31 cellular contexts compared by ENCODE assay signal in the genomic region with DNA sequence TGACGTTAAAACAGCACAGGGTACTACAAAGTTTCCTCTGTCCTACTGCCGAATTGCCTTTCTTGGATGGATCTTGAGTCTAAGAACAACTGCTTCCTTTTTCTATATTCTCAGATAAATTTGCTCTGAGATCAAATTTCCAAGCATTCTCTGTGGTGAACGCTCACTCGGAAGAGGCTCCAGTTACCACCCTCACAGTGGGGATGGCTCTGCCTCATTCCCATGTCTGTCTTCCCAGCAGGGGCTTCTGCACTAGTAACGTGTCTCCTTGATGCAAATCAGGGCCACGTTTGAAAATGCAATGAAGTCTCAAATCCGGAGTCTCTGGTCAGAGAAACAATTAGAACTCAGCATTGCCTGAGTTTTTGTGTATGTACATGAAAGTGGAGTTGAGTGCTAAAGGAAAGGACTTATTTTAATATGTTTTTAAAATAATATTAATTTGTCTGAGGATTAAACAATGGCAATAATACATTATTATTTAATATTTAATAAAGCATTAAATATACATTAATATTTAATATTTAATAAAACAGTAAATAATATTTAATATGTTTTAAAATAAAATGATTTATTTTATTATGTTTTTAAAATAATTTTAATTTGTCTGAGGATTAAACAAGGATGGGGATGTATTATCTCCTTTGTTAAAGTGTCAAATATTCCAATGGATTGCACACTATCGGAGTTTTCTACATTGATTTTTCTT.
A peak's percentile ranks its signal among the peaks of the same experiment; 100 is the strongest.
DNase-seq lines count a peak whose midpoint lies in the region; FAIRE-seq and TF ChIP-seq lines count a peak whose summit lies in the region.
"Had no signal": no experiment of that assay in that cellular context is flagged by ENCODE, and none has a peak within 500 bp of the region (broad histone marks: within the 10 kb centered on the region; RNA-seq: fewer than 3 reads in every experiment).

No MANE protein-coding gene starts in this region.

- H3K9ac ChIP-seq in mesenchymal stem cell (ENCODE audit: low read length), result no peak overlapping the region
- H3K9ac ChIP-seq: neural progenitor cell had no signal

- no peaks in the 10 kb centered on the region for H3K27me3 Mint-ChIP-seq in osteocyte (ENCODE audit: unreplicated experiment)
- H3K27me3 Mint-ChIP-seq in activated T-helper 1 cell treated with anti-CD3 and anti-CD28 coated beads, Interleukin-12 subunit alpha, Interleukin-12 subunit beta, Interleukin-2, Interleukin-4 antibody, amounts not matched to agents 30 ng/mL and 10 ng/mL and 1 ng/mL, durations not matched to agents 14 hours and 24 hours and 36 hours (ENCODE audit: insufficient read depth), result no peaks in the 10 kb centered on the region
- H3K27me3 Mint-ChIP-seq: activated CD4-positive, alpha-beta memory T cell treated with anti-CD3 and anti-CD28 coated beads for 36 hours; CD4-positive, alpha-beta memory T cell; stimulated activated naive CD8-positive, alpha-beta T cell treated with anti-CD3 and anti-CD28 coated beads, Interleukin-15, Interleukin-2, amounts not matched to agents 100 ng/mL and 50 ng/mL, for 24 hours had no signal

- peaks cover 22% of the 10 kb centered on the region for H3K4me1 Mint-ChIP-seq in osteocyte (ENCODE audit: unreplicated experiment)
- no peaks in the 10 kb centered on the region for H3K4me1 Mint-ChIP-seq in activated T-helper 1 cell treated with anti-CD3 and anti-CD28 coated beads, Interleukin-12 subunit alpha, Interleukin-12 subunit beta, Interleukin-2, Interleukin-4 antibody, amounts not matched to agents 30 ng/mL and 10 ng/mL and 1 ng/mL, durations not matched to agents 14 hours and 24 hours and 36 hours (ENCODE audit: low read depth)
- H3K4me1 Mint-ChIP-seq: B cell; CD4-positive, alpha-beta memory T cell had no signal

- intact Hi-C loops in activated T-helper 1 cell treated with anti-CD3 and anti-CD28 coated beads, Interleukin-12 subunit alpha, Interleukin-12 subunit beta, Interleukin-2, Interleukin-4 antibody, amounts not matched to agents 30 ng/mL and 10 ng/mL and 1 ng/mL, durations not matched to agents 14 hours and 24 hours and 36 hours (cut with micrococcal nuclease), result no loop called here

- H3K18ac ChIP-seq in mesenchymal stem cell (ENCODE audit: low read depth in 1 of 2, low read length in 2 of 2), result no peak overlapping the region

- no peak overlapping the region for H3K4ac ChIP-seq in mesenchymal stem cell (ENCODE audit: low read depth in 1 of 2, low read length in 2 of 2)

- 89% methylated on average over 8 of the region's 8 CpGs for WGBS in mesenchymal stem cell

- H3K4me1 ChIP-seq in mesenchymal stem cell (ENCODE audit: control insufficient read depth, insufficient read depth, low read depth, low read length), result no peaks in the 10 kb centered on the region
- H3K4me1 ChIP-seq: body of pancreas, neural progenitor cell, testis, uterus had no signal

- FAIRE-seq in G401.6 (lab: Jason Lieb, UNC) (peak; percentile 95), TTC549 (lab: Jason Lieb, UNC) (peak; percentile 79), endometrium (lab: Jason Lieb, UNC) (peak; percentile 81)
- FAIRE-seq: D721Med had no signal

- H2BK15ac ChIP-seq in mesenchymal stem cell (ENCODE audit: low read depth, poor library complexity, severe bottlenecking), result no peak overlapping the region

- H3K27ac ChIP-seq in mesenchymal stem cell (ENCODE audit: low read length, poor library complexity, severe bottlenecking), result no peak overlapping the region
- H3K27ac ChIP-seq: body of pancreas, neural progenitor cell, PC-9, testis, uterus had no signal

- H4K91ac ChIP-seq in mesenchymal stem cell (ENCODE audit: low read length), result no peak overlapping the region

- H3K36me3 ChIP-seq in mesenchymal stem cell (ENCODE audit: control insufficient read depth in 1 of 2, insufficient read depth in 2 of 2, low read depth in 1 of 2, low read length in 2 of 2), result no peaks in the 10 kb centered on the region
- H3K36me3 ChIP-seq: neural progenitor cell, uterus had no signal

- H3K9me3 ChIP-seq in mesenchymal stem cell (ENCODE audit: control insufficient read depth, low read length), result no peaks in the 10 kb centered on the region
- H3K9me3 ChIP-seq: body of pancreas, testis, uterus had no signal

- no peak overlapping the region for H4K8ac ChIP-seq in mesenchymal stem cell (ENCODE audit: low read length)

- no peak for TF ChIP-seq CTCF in osteocyte (IDR thresholded peaks at IDR 0.05)

- H3K9me3 Mint-ChIP-seq in osteocyte (ENCODE audit: unreplicated experiment), result peaks cover 5% of the 10 kb centered on the region
- H3K9me3 Mint-ChIP-seq in activated T-helper 1 cell treated with anti-CD3 and anti-CD28 coated beads, Interleukin-12 subunit alpha, Interleukin-12 subunit beta, Interleukin-2, Interleukin-4 antibody, amounts not matched to agents 30 ng/mL and 10 ng/mL and 1 ng/mL, durations not matched to agents 14 hours and 24 hours and 36 hours, result peaks cover 6% of the 10 kb centered on the region
- H3K9me3 Mint-ChIP-seq: activated T-cell treated with anti-CD3 and anti-CD28 coated beads, Interleukin-2, amount 50 U/mL, for 72 hours; neural progenitor cell; stimulated activated naive CD8-positive, alpha-beta T cell treated with anti-CD3 and anti-CD28 coated beads, Interleukin-15, Interleukin-2, amounts not matched to agents 100 ng/mL and 50 ng/mL, for 24 hours had no signal

- H3K27ac Mint-ChIP-seq in osteocyte (ENCODE audit: unreplicated experiment), result peak overlapping the region; percentile 68
- no peak overlapping the region for H3K27ac Mint-ChIP-seq in activated T-helper 1 cell treated with anti-CD3 and anti-CD28 coated beads, Interleukin-12 subunit alpha, Interleukin-12 subunit beta, Interleukin-2, Interleukin-4 antibody, amounts not matched to agents 30 ng/mL and 10 ng/mL and 1 ng/mL, durations not matched to agents 14 hours and 24 hours and 36 hours
- H3K27ac Mint-ChIP-seq: activated CD4-positive, alpha-beta memory T cell treated with anti-CD3 and anti-CD28 coated beads for 36 hours; activated T-cell treated with anti-CD3 and anti-CD28 coated beads, Interleukin-2, amount 50 U/mL, for 72 hours; B cell; CD4-positive, alpha-beta memory T cell; neural progenitor cell; stimulated activated naive CD8-positive, alpha-beta T cell treated with anti-CD3 and anti-CD28 coated beads, Interleukin-15, Interleukin-2, amounts not matched to agents 100 ng/mL and 50 ng/mL, for 24 hours had no signal

- no peak overlapping the region for H2AFZ ChIP-seq in mesenchymal stem cell (ENCODE audit: low read depth, low read length)
- H2AFZ ChIP-seq: neural progenitor cell, PC-9 had no signal

- no peak overlapping the region for H3K23ac ChIP-seq in mesenchymal stem cell (ENCODE audit: low read length in 2 of 2)

- no peak overlapping the region for H2BK120ac ChIP-seq in mesenchymal stem cell (ENCODE audit: low read depth, low read length)

- H3K4me2 ChIP-seq in mesenchymal stem cell (ENCODE audit: low read length, poor library complexity, severe bottlenecking), result no peak overlapping the region
- H3K4me2 ChIP-seq: neural progenitor cell, PC-9 had no signal

- no peaks in the 10 kb centered on the region for H3K36me3 Mint-ChIP-seq in osteocyte (ENCODE audit: unreplicated experiment)
- H3K36me3 Mint-ChIP-seq in activated T-helper 1 cell treated with anti-CD3 and anti-CD28 coated beads, Interleukin-12 subunit alpha, Interleukin-12 subunit beta, Interleukin-2, Interleukin-4 antibody, amounts not matched to agents 30 ng/mL and 10 ng/mL and 1 ng/mL, durations not matched to agents 14 hours and 24 hours and 36 hours (ENCODE audit: low read depth), result no peaks in the 10 kb centered on the region
- H3K36me3 Mint-ChIP-seq: activated CD4-positive, alpha-beta memory T cell treated with anti-CD3 and anti-CD28 coated beads for 36 hours; CD4-positive, alpha-beta memory T cell; neural progenitor cell had no signal

- H3K27me3 ChIP-seq in mesenchymal stem cell (ENCODE audit: control insufficient read depth in 1 of 2, insufficient read depth in 1 of 2, low read length in 2 of 2), result no peaks in the 10 kb centered on the region
- H3K27me3 ChIP-seq: body of pancreas, neural progenitor cell, testis, uterus had no signal

- no peaks in the 10 kb centered on the region for H3K79me1 ChIP-seq in mesenchymal stem cell (replicated peaks; ENCODE audit: low read length, poor library complexity, severe bottlenecking)

- H2BK12ac ChIP-seq in mesenchymal stem cell (ENCODE audit: low read length in 2 of 2), result no peak overlapping the region

- peak overlapping the region; percentile 51 for H3K4me3 Mint-ChIP-seq in osteocyte (ENCODE audit: unreplicated experiment)
- H3K4me3 Mint-ChIP-seq in activated T-helper 1 cell treated with anti-CD3 and anti-CD28 coated beads, Interleukin-12 subunit alpha, Interleukin-12 subunit beta, Interleukin-2, Interleukin-4 antibody, amounts not matched to agents 30 ng/mL and 10 ng/mL and 1 ng/mL, durations not matched to agents 14 hours and 24 hours and 36 hours, result no peak overlapping the region
- H3K4me3 Mint-ChIP-seq: activated CD4-positive, alpha-beta memory T cell treated with anti-CD3 and anti-CD28 coated beads for 36 hours; activated T-cell treated with anti-CD3 and anti-CD28 coated beads, Interleukin-2, amount 50 U/mL, for 72 hours; B cell; CD4-positive, alpha-beta memory T cell; neural progenitor cell; stimulated activated naive CD8-positive, alpha-beta T cell treated with anti-CD3 and anti-CD28 coated beads, Interleukin-15, Interleukin-2, amounts not matched to agents 100 ng/mL and 50 ng/mL, for 24 hours had no signal

- no peak overlapping the region for H3K14ac ChIP-seq in mesenchymal stem cell (ENCODE audit: low read length in 2 of 2)

- H3K4me3 ChIP-seq in mesenchymal stem cell (ENCODE audit: insufficient read depth in 1 of 2, low read depth in 1 of 2, low read length in 2 of 2), result no peak overlapping the region
- H3K4me3 ChIP-seq: body of pancreas, neural progenitor cell, PC-9, testis, uterus had no signal

- H2BK5ac ChIP-seq in mesenchymal stem cell (ENCODE audit: low read depth, low read length, poor library complexity, severe bottlenecking), result no peak overlapping the region

- DNase-seq in osteocyte (ENCODE audit: extremely low spot score, unreplicated experiment) (no peak), NCI-H345 treated with DMSO at 0.1 percent for 48 hours (lab: John Stamatoyannopoulos, UW; ENCODE audit: unreplicated experiment) (no peak), mesenchymal stem cell (no peak)
- DNase-seq in activated effector memory CD4-positive, alpha-beta T cell treated with Interleukin-2 at 50 U/mL for 16 hours, result no peak
- no peak for DNase-seq in activated T-helper 1 cell treated with anti-CD3 and anti-CD28 coated beads, Interleukin-12 subunit alpha, Interleukin-12 subunit beta, Interleukin-2, Interleukin-4 antibody, amounts not matched to agents 30 ng/mL and 10 ng/mL and 1 ng/mL, durations not matched to agents 14 hours and 24 hours and 36 hours (ENCODE audit: low spot score)
- DNase-seq: ACHN; activated CD4-positive, alpha-beta memory T cell treated with anti-CD3 and anti-CD28 coated beads for 36 hours; activated CD4-positive, alpha-beta T cell treated with anti-CD3 and anti-CD28 coated beads for 1 hour; activated naive CD4-positive, alpha-beta T cell treated with Interleukin-2 at 50 U/mL for 16 hours; activated T-cell treated with anti-CD3 and anti-CD28 coated beads, Interleukin-2, amount 50 U/mL, for 72 hours; body of pancreas; CD4-positive, alpha-beta memory T cell; cerebellar nuclear complex; HCEC 1CT; hippocampal formation; left cardiac atrium; NCI-H1092 treated with DMSO at 0.1 percent for 48 hours; NCI-H187; NCI-H526; PC-9; Right ventricle myocardium superior; stimulated activated CD8-positive, alpha-beta memory T cell treated with anti-CD3 and anti-CD28 coated beads, Interleukin-4, amount 100 ng/mL, for 48 hours; testis; uterus had no signal

- no peak overlapping the region for H2AK5ac ChIP-seq in mesenchymal stem cell (ENCODE audit: low read length, severe bottlenecking)
